ENCODE assay signal across 11 cellular contexts in the genomic region with DNA sequence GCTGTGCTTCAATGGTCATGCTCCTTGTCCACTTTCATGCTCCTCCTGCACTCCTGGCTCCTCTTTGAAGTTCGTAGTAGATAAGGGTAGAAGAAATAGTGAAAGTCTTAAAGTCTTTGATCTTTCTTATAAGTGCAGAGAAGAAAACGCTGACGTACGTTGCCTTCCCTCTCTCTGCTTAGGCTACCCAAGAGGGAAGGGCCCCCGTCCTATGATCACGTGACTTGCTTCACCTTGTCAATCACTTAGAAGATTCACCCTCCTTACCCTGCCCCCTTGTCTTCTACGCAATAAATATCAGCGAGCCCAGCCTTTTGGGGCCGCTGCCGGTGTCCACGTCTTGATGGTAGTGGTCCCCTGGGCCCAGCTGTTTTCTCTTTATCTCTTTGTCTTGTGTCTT. TPM values are rescaled to one million over a fixed set of nuclear protein-coding genes. Genes with fewer than 3 reads are reported as not detected.
DNase-seq lines count a peak whose midpoint lies in the region; ATAC-seq, FAIRE-seq and TF ChIP-seq lines count a peak whose summit lies in the region.
"Not testable (repeated sequence)": the region's sequence is repeated elsewhere in the genome, so short reads cannot be mapped to it uniquely, and the experiment has no call there.
"Had no signal": no experiment of that assay in that cellular context is flagged by ENCODE, and none has a peak within 500 bp of the region (broad histone marks: within the 10 kb centered on the region; RNA-seq: fewer than 3 reads in every experiment).

No MANE protein-coding gene starts in this region.

- not testable (repeated sequence) for H3K36me3 Mint-ChIP-seq in CD8-positive, alpha-beta memory T cell; T-helper 1 cell treated with Interleukin-12 subunit alpha and Interleukin-12 subunit beta and Interleukin-4 antibody, amounts not matched to agents 30 μg/mL and 1 μg/mL, for 36 hours (ENCODE audit: low read depth); glutamatergic neuron (ENCODE audit: unreplicated experiment)
- H3K36me3 Mint-ChIP-seq in activated CD4-positive, alpha-beta memory T cell treated with anti-CD3 and anti-CD28 coated beads, Interleukin-2, amount 10 ng/mL, durations not matched to agents 7 days and 5 days (ENCODE audit: low read depth), result peaks cover 13% of the 10 kb centered on the region
- H3K36me3 Mint-ChIP-seq in naive thymus-derived CD4-positive, alpha-beta T cell, result peaks cover 0 to 10% (median 0%) of the 10 kb centered on the region in 5 donors

- not testable (repeated sequence) for H3K27me3 Mint-ChIP-seq in CD8-positive, alpha-beta memory T cell; T-helper 1 cell treated with Interleukin-12 subunit alpha and Interleukin-12 subunit beta and Interleukin-4 antibody, amounts not matched to agents 30 μg/mL and 1 μg/mL, for 36 hours (ENCODE audit: low read depth); activated CD4-positive, alpha-beta memory T cell treated with anti-CD3 and anti-CD28 coated beads, Interleukin-2, amount 10 ng/mL, durations not matched to agents 7 days and 5 days; glutamatergic neuron (ENCODE audit: unreplicated experiment); naive thymus-derived CD4-positive, alpha-beta T cell

- WGBS in K562 (ENCODE audit: insufficient coverage, low coverage, missing lambda C conversion rate), result 10% methylated on average over 11 of the region's 11 CpGs

- H3K4me1 Mint-ChIP-seq in CD8-positive, alpha-beta memory T cell, result peaks cover 51 to 64% (median 60%) of the 10 kb centered on the region in 3 donors
- H3K4me1 Mint-ChIP-seq in T-helper 1 cell treated with Interleukin-12 subunit alpha and Interleukin-12 subunit beta and Interleukin-4 antibody, amounts not matched to agents 30 μg/mL and 1 μg/mL, for 36 hours (ENCODE audit: low read depth), result peaks cover 41% of the 10 kb centered on the region
- H3K4me1 Mint-ChIP-seq in activated CD4-positive, alpha-beta memory T cell treated with anti-CD3 and anti-CD28 coated beads, Interleukin-2, amount 10 ng/mL, durations not matched to agents 7 days and 5 days, result peaks cover 49% of the 10 kb centered on the region
- not testable (repeated sequence) for H3K4me1 Mint-ChIP-seq in glutamatergic neuron (ENCODE audit: low read depth, unreplicated experiment)
- H3K4me1 Mint-ChIP-seq in naive thymus-derived CD4-positive, alpha-beta T cell, result peaks cover 32 to 78% (median 64%) of the 10 kb centered on the region in 7 donors

- not testable (repeated sequence) for TF ChIP-seq POLR2A in K562 (conservative IDR thresholded peaks at IDR 0.05)

- not testable (repeated sequence) for FAIRE-seq in K562 (lab: Jason Lieb, UNC)

- peaks cover 39% of the 10 kb centered on the region for H3K4me1 ChIP-seq in BLaER1
- H3K4me1 ChIP-seq in CD8-positive, alpha-beta memory T cell (ENCODE audit: insufficient read depth, low read length), result peaks cover 45% of the 10 kb centered on the region
- H3K4me1 ChIP-seq in K562 (replicated peaks in 1 of 2; ENCODE audit: control insufficient read depth in 2 of 2, insufficient read depth in 2 of 2, low read length in 2 of 2), result not testable (repeated sequence)
- H3K4me1 ChIP-seq in naive thymus-derived CD4-positive, alpha-beta T cell (ENCODE audit: control insufficient read depth in 2 of 2, insufficient read depth in 2 of 2, low read length in 2 of 2), result peaks cover 28 to 40% of the 10 kb centered on the region in 2 donors

- H3K4me3 ChIP-seq in BLaER1; CD8-positive, alpha-beta memory T cell (ENCODE audit: low read length); K562; naive thymus-derived CD4-positive, alpha-beta T cell (ENCODE audit: low read length): not testable (repeated sequence)

- peak overlapping the region; percentile 86 for H3K27ac ChIP-seq in BLaER1
- H3K27ac ChIP-seq in CD8-positive, alpha-beta memory T cell (ENCODE audit: low read depth, low read length); K562 (ENCODE audit: extremely low read depth, low read depth, low read length): not testable (repeated sequence)
- H3K27ac ChIP-seq in naive thymus-derived CD4-positive, alpha-beta T cell (ENCODE audit: low read depth, low read length), result peak overlapping the region; percentile 40

- not testable (repeated sequence) for BruUV-seq in K562 (replicated peaks; lab: Mats Ljungman, UMichigan)

- peaks cover 27% of the 10 kb centered on the region for H3K9me3 ChIP-seq in BLaER1
- not testable (repeated sequence) for H3K9me3 ChIP-seq in CD8-positive, alpha-beta memory T cell (ENCODE audit: low read length); K562 (replicated peaks; ENCODE audit: control insufficient read depth, insufficient read depth, low read depth, low read length); naive thymus-derived CD4-positive, alpha-beta T cell (ENCODE audit: control insufficient read depth in 2 of 3, low read length in 3 of 3)

- H3K9me1 ChIP-seq in K562 (ENCODE audit: control insufficient read depth, insufficient read depth, low read length), result not testable (repeated sequence)

- not testable (repeated sequence) for H3K27me3 ChIP-seq in BLaER1; CD8-positive, alpha-beta memory T cell (ENCODE audit: insufficient read depth, low read length, poor library complexity, severe bottlenecking); K562 (ENCODE audit: control insufficient read depth in 2 of 2, insufficient read depth in 2 of 2, low read length in 2 of 2); naive thymus-derived CD4-positive, alpha-beta T cell (ENCODE audit: control insufficient read depth in 2 of 2, insufficient read depth in 2 of 2, low read length in 2 of 2)

- TF ChIP-seq CTCF in K562 (IDR thresholded peaks at IDR 0.05 in 2 of 3, conservative IDR thresholded peaks at IDR 0.05 in 1 of 3; ENCODE audit: insufficient read depth in 2 of 3, low read depth in 1 of 3, low read length in 3 of 3); glutamatergic neuron (IDR thresholded peaks at IDR 0.05; ENCODE audit: partially characterized antibody, unreplicated experiment): not testable (repeated sequence)

- not testable (repeated sequence) for TF ChIP-seq EP300 in K562 (IDR thresholded peaks at IDR 0.05; ENCODE audit: low read length)

- DNase-seq in CD8-positive, alpha-beta memory T cell, result peak in 1 of 5 donors; percentile 30
- not testable (repeated sequence) for DNase-seq in activated CD4-positive, alpha-beta memory T cell treated with anti-CD3 and anti-CD28 coated beads, Interleukin-2, amount 10 ng/mL, durations not matched to agents 7 days and 5 days; K562 (ENCODE audit: extremely low read depth in 1 of 4, low spot score in 3 of 4); glutamatergic neuron
- DNase-seq in naive thymus-derived CD4-positive, alpha-beta T cell, result peak in 7 of 9 donors; percentile 19 to 71 (median 43)

- intact Hi-C loops in K562 (cut with micrococcal nuclease), result not testable (repeated sequence)
- intact Hi-C loops in naive thymus-derived CD4-positive, alpha-beta T cell (cut with micrococcal nuclease), result loop anchor here in 1 of 2 donors (10.0 kb wide), 1 partner anchor 348 kb away; a partner anchor contains a TSS

- H3K36me3 ChIP-seq in BLaER1; CD8-positive, alpha-beta memory T cell (ENCODE audit: insufficient read depth, low read length); K562 (ENCODE audit: control insufficient read depth, insufficient read depth, low read length); naive thymus-derived CD4-positive, alpha-beta T cell (ENCODE audit: control insufficient read depth in 2 of 3, insufficient read depth in 3 of 3, low read length in 3 of 3): not testable (repeated sequence)

- TF ChIP-seq RAD21 in K562 (CRISPR knock-in tag; conservative IDR thresholded peaks at IDR 0.05 in 1 of 2, IDR thresholded peaks at IDR 0.05 in 1 of 2), result not testable (repeated sequence)

- peak overlapping the region; percentile 67 to 92 (median 87) for H3K27ac Mint-ChIP-seq in CD8-positive, alpha-beta memory T cell
- H3K27ac Mint-ChIP-seq in T-helper 1 cell treated with Interleukin-12 subunit alpha and Interleukin-12 subunit beta and Interleukin-4 antibody, amounts not matched to agents 30 μg/mL and 1 μg/mL, for 36 hours, result peak overlapping the region; percentile 27
- peak overlapping the region; percentile 41 for H3K27ac Mint-ChIP-seq in activated CD4-positive, alpha-beta memory T cell treated with anti-CD3 and anti-CD28 coated beads, Interleukin-2, amount 10 ng/mL, durations not matched to agents 7 days and 5 days
- H3K27ac Mint-ChIP-seq in glutamatergic neuron (ENCODE audit: unreplicated experiment), result not testable (repeated sequence)
- peak overlapping the region; percentile 58 to 98 (median 91) for H3K27ac Mint-ChIP-seq in naive thymus-derived CD4-positive, alpha-beta T cell

- POLR2A ChIA-PET in CD8-positive, alpha-beta memory T cell (lab: Charles Lee); activated CD4-positive, alpha-beta memory T cell treated with anti-CD3 and anti-CD28 coated beads, Interleukin-2, amount 10 ng/mL, durations not matched to agents 7 days and 5 days (lab: Charles Lee); K562 (lab: Yijun Ruan, JAX): not testable (repeated sequence)
- POLR2A ChIA-PET in naive thymus-derived CD4-positive, alpha-beta T cell (lab: Charles Lee), result interaction anchor here (1.1 to 3.0 kb wide), 3 partner anchors 10 to 68 kb away, joined by 3 to 13 read pairs (median 4); a partner anchor contains a TSS

- H3K4me2 ChIP-seq in BLaER1, result peak overlapping the region; percentile 93
- H3K4me2 ChIP-seq in K562 (ENCODE audit: insufficient read depth, low read length), result not testable (repeated sequence)

- not testable (repeated sequence) for H3K9me3 Mint-ChIP-seq in CD8-positive, alpha-beta memory T cell; T-helper 1 cell treated with Interleukin-12 subunit alpha and Interleukin-12 subunit beta and Interleukin-4 antibody, amounts not matched to agents 30 μg/mL and 1 μg/mL, for 36 hours; activated CD4-positive, alpha-beta memory T cell treated with anti-CD3 and anti-CD28 coated beads, Interleukin-2, amount 10 ng/mL, durations not matched to agents 7 days and 5 days; glutamatergic neuron (ENCODE audit: unreplicated experiment); naive thymus-derived CD4-positive, alpha-beta T cell

- H2AFZ ChIP-seq in K562 (ENCODE audit: low read depth, low read length), result not testable (repeated sequence)

- ATAC-seq in K562; naive thymus-derived CD4-positive, alpha-beta T cell: not testable (repeated sequence)

- not testable (repeated sequence) for H3K9ac ChIP-seq in BLaER1; K562 (ENCODE audit: insufficient read depth in 1 of 2, low read depth in 2 of 2, low read length in 2 of 2)

- not testable (repeated sequence) for H3K4me3 Mint-ChIP-seq in CD8-positive, alpha-beta memory T cell; T-helper 1 cell treated with Interleukin-12 subunit alpha and Interleukin-12 subunit beta and Interleukin-4 antibody, amounts not matched to agents 30 μg/mL and 1 μg/mL, for 36 hours; activated CD4-positive, alpha-beta memory T cell treated with anti-CD3 and anti-CD28 coated beads, Interleukin-2, amount 10 ng/mL, durations not matched to agents 7 days and 5 days
- H3K4me3 Mint-ChIP-seq in glutamatergic neuron (ENCODE audit: unreplicated experiment), result peak overlapping the region; percentile 46
- peak overlapping the region in 8 of 10 donors; percentile 25 to 73 (median 60) for H3K4me3 Mint-ChIP-seq in naive thymus-derived CD4-positive, alpha-beta T cell

- H3K79me2 ChIP-seq in K562 (ENCODE audit: control insufficient read depth, insufficient read depth, low read length), result not testable (repeated sequence)

- in situ Hi-C loops in K562 (cut with MboI), result not testable (repeated sequence)

- CTCF ChIA-PET in CD8-positive, alpha-beta memory T cell (lab: Charles Lee), result interaction anchor here (6.4 to 13.1 kb wide), 2 partner anchors 10 to 86 kb away, joined by 50 to 316 read pairs; a partner anchor contains a TSS
- CTCF ChIA-PET in activated CD4-positive, alpha-beta memory T cell treated with anti-CD3 and anti-CD28 coated beads, Interleukin-2, amount 10 ng/mL, durations not matched to agents 7 days and 5 days (lab: Charles Lee), result interaction anchor here (2.7 to 12.7 kb wide), 3 partner anchors 9 to 85 kb away, joined by 11 to 198 read pairs (median 193); no protein-coding TSS in a partner anchor
- CTCF ChIA-PET in K562 (lab: Yijun Ruan, JAX; ENCODE audit: low intra/inter-chr PET ratio), result not testable (repeated sequence)
- CTCF ChIA-PET in naive thymus-derived CD4-positive, alpha-beta T cell (lab: Charles Lee), result interaction anchor here (1.0 to 6.1 kb wide), 5 partner anchors 10 to 83 kb away, joined by 5 to 102 read pairs (median 39); a partner anchor contains a TSS

- H4K20me1 ChIP-seq in BLaER1; K562 (replicated peaks; ENCODE audit: control insufficient read depth, insufficient read depth, low read length): not testable (repeated sequence)

RNA-seq across cellular contexts. Expression of a gene that starts 22.6 kb away (rescaled TPM):
- not detected for total RNA-seq in CD8-positive, alpha-beta memory T cell
- not detected for polyA plus RNA-seq in CD8-positive, alpha-beta memory T cell
- total RNA-seq in activated CD4-positive, alpha-beta memory T cell treated with anti-CD3 and anti-CD28 coated beads, Interleukin-2, amount 10 ng/mL, durations not matched to agents 7 days and 5 days, result not detected
- not detected in 2 replicates for total RNA-seq in K562 (2011; cell fraction: chromatin; rRNA removed; ENCODE audit: low replicate concordance)
- total RNA-seq in K562 (2011; cell fraction: nucleolus; rRNA removed), result not detected in 2 replicates
- total RNA-seq in K562 (2011; cell fraction: nucleoplasm; rRNA removed), result not detected in 2 replicates
- total RNA-seq in K562 (2014; rRNA removed) (not detected in 2 replicates), K562 (2014; rRNA removed; fragmentation: Illumina TruSeq; extraction: Trizol) (not detected in 2 replicates), K562 (2015; rRNA removed; fragmentation: Illumina TruSeq; extraction: Trizol) (not detected in 2 replicates), K562 (2021) (not detected in 2 replicates), glutamatergic neuron (ENCODE audit: unreplicated experiment) (not detected)
- polyA plus RNA-seq in K562 (2011; rRNA removed) (not detected in 2 replicates), K562 (2014; fragmentation: Illumina TruSeq; extraction: Trizol) (not detected in 2 replicates), K562 (2014; fragmentation: Nextera tagmentation; extraction: Ambion mirVana) (under 1 TPM; 0.10 to 0.14 TPM), K562 (2014; rRNA removed) (0.36 TPM in 1 of 2 replicates, not detected in the other)
- 0.07 TPM in 1 of 2 replicates, not detected in the other for polyA plus RNA-seq in K562 (2011; cell fraction: cytosol; rRNA removed)
- not detected in 2 replicates for polyA plus RNA-seq in K562 (2011; cell fraction: nucleus; rRNA removed)
- polyA plus RNA-seq in K562 (2012), result 0.25 TPM in 1 of 2 replicates, not detected in the other
- polyA minus RNA-seq in K562 (2011; rRNA and poly(A)+ RNA removed), result not detected in 2 replicates
- not detected in 2 replicates for polyA minus RNA-seq in K562 (2011; cell fraction: cytosol; rRNA and poly(A)+ RNA removed)
- not detected in 2 replicates for polyA minus RNA-seq in K562 (2011; cell fraction: nucleus; rRNA and poly(A)+ RNA removed)
- 1 to 10 TPM in 1 of 5 experiments, not detected in 4; 1.1 TPM for total RNA-seq in naive thymus-derived CD4-positive, alpha-beta T cell
- not detected for polyA plus RNA-seq in naive thymus-derived CD4-positive, alpha-beta T cell
- total RNA-seq: H1, Right ventricle myocardium inferior, SJCRH30 had no signal
- polyA plus RNA-seq: BJ had no signal

RNA-seq across cellular contexts. Expression of a gene that starts 28.1 kb away (rescaled TPM):
- total RNA-seq in CD8-positive, alpha-beta memory T cell, result 1 to 10 TPM in 1 of 2 experiments, under 1 TPM in 1; 0.84 to 1.2 TPM
- polyA plus RNA-seq in CD8-positive, alpha-beta memory T cell, result 3.8 TPM
- total RNA-seq in activated CD4-positive, alpha-beta memory T cell treated with anti-CD3 and anti-CD28 coated beads, Interleukin-2, amount 10 ng/mL, durations not matched to agents 7 days and 5 days, result 1 to 10 TPM in 1 of 2 experiments, under 1 TPM in 1; 0.63 to 1.0 TPM
- total RNA-seq in K562 (2011; cell fraction: chromatin; rRNA removed; ENCODE audit: low replicate concordance), result 0.81 TPM in 1 of 2 replicates, not detected in the other
- 0.26 and 0.67 TPM in 2 replicates for total RNA-seq in K562 (2011; cell fraction: nucleolus; rRNA removed)
- total RNA-seq in K562 (2011; cell fraction: nucleoplasm; rRNA removed), result 0.44 TPM in 1 of 2 replicates, not detected in the other
- total RNA-seq in K562 (2014; rRNA removed), result 0.18 and 0.20 TPM in 2 replicates
- not detected in 2 replicates for total RNA-seq in K562 (2014; rRNA removed; fragmentation: Illumina TruSeq; extraction: Trizol)
- 0.22 TPM in 1 of 2 replicates, not detected in the other for total RNA-seq in K562 (2015; rRNA removed; fragmentation: Illumina TruSeq; extraction: Trizol)
- total RNA-seq in K562 (2021), result 0.31 and 0.33 TPM in 2 replicates
- polyA plus RNA-seq in K562 (2011; rRNA removed), result 0.28 and 0.64 TPM in 2 replicates
- 0.74 and 2.1 TPM in 2 replicates for polyA plus RNA-seq in K562 (2011; cell fraction: cytosol; rRNA removed)
- polyA plus RNA-seq in K562 (2011; cell fraction: nucleus; rRNA removed), result 1.2 and 1.6 TPM in 2 replicates
- polyA plus RNA-seq in K562 (2012), result 0.51 and 0.73 TPM in 2 replicates
- 0.26 and 0.27 TPM in 2 replicates for polyA plus RNA-seq in K562 (2014; fragmentation: Illumina TruSeq; extraction: Trizol)
- polyA plus RNA-seq in K562 (2014; fragmentation: Nextera tagmentation; extraction: Ambion mirVana), result under 1 TPM; 0.04 to 0.06 TPM
- 0.17 and 0.19 TPM in 2 replicates for polyA plus RNA-seq in K562 (2014; rRNA removed)
- 0.11 and 0.12 TPM in 2 replicates for polyA minus RNA-seq in K562 (2011; rRNA and poly(A)+ RNA removed)
- polyA minus RNA-seq in K562 (2011; cell fraction: cytosol; rRNA and poly(A)+ RNA removed), result not detected in 2 replicates
- polyA minus RNA-seq in K562 (2011; cell fraction: nucleus; rRNA and poly(A)+ RNA removed), result 0.56 and 0.67 TPM in 2 replicates
- 0.56 TPM for total RNA-seq in glutamatergic neuron (ENCODE audit: unreplicated experiment)
- 10 to 100 TPM in 1 of 5 experiments, 1 to 10 TPM in 4; 1.1 to 30.6 (median 6.1) TPM for total RNA-seq in naive thymus-derived CD4-positive, alpha-beta T cell
- polyA plus RNA-seq in naive thymus-derived CD4-positive, alpha-beta T cell, result 1 to 10 TPM; 6.5 to 9.1 TPM
- total RNA-seq: SJCRH30 had no signal
